ENCODE assay signal across 13 cellular contexts in genomic region chr7:131039355-131039762, GRCh38.
A peak's percentile ranks its signal among the peaks of the same experiment; 100 is the strongest.
DNase-seq lines count a peak whose midpoint lies in the region; ATAC-seq, FAIRE-seq and TF ChIP-seq lines count a peak whose summit lies in the region.
"Had no signal": no experiment of that assay in that cellular context is flagged by ENCODE, and none has a peak within 500 bp of the region (broad histone marks: within the 10 kb centered on the region; RNA-seq: fewer than 3 reads in every experiment).

No MANE protein-coding gene starts in this region.

- peak overlapping the region; percentile 67 for H3K4me2 ChIP-seq in GM12878 (ENCODE audit: control insufficient read depth, insufficient read depth)

- POLR2A ChIA-PET in GM12878 (lab: Charles Lee) = interaction anchor here (0.6 to 1.5 kb wide), 3 partner anchors 19 to 81 kb away, joined by 3 to 5 read pairs (median 3); no protein-coding TSS in a partner anchor
- POLR2A ChIA-PET in CD8-positive, alpha-beta memory T cell (lab: Charles Lee) = no interaction called here

- peaks cover 39% of the 10 kb centered on the region for H3K79me2 ChIP-seq in GM12878 (ENCODE audit: control insufficient read depth, insufficient read depth, low read length)

- H3K27ac ChIP-seq in GM12878 (ENCODE audit: control insufficient read depth, insufficient read depth) = peak overlapping the region; percentile 72
- peak overlapping the region; percentile 35 to 40 for H3K27ac ChIP-seq in left lung
- H3K27ac ChIP-seq in upper lobe of right lung = peak overlapping the region; percentile 52
- no peak overlapping the region for H3K27ac ChIP-seq in CD8-positive, alpha-beta memory T cell (ENCODE audit: low read depth, low read length)

- H2AFZ ChIP-seq in GM12878 (ENCODE audit: control insufficient read depth, low read depth, low read length) = no peak overlapping the region; the same call in 1 of the 2 replicates

- CTCF ChIA-PET in GM12878 (lab: Yijun Ruan, JAX) = interaction anchor here (0.7 to 6.4 kb wide), 43 partner anchors 9 to 440 kb away, joined by 3 to 166 read pairs (median 8); no protein-coding TSS in a partner anchor
- CTCF ChIA-PET in CD8-positive, alpha-beta memory T cell (lab: Charles Lee) = interaction anchor here (0.9 to 3.7 kb wide), 12 partner anchors 12 to 262 kb away, joined by 3 to 35 read pairs (median 5); no protein-coding TSS in a partner anchor

- H3K4me3 ChIP-seq in GM12878 (no peak overlapping the region), left lung (no peak overlapping the region), upper lobe of right lung (no peak overlapping the region)
- no peak overlapping the region for H3K4me3 ChIP-seq in CD8-positive, alpha-beta memory T cell (ENCODE audit: low read length)

- RAD21 ChIA-PET in GM12878 (lab: Charles Lee; ENCODE audit: unreplicated experiment) = interaction anchor here (0.8 to 3.4 kb wide), 38 partner anchors 10 to 465 kb away, joined by 3 to 80 read pairs (median 5); no protein-coding TSS in a partner anchor

- H3K27me3 Mint-ChIP-seq in endothelial cell (ENCODE audit: unreplicated experiment) = no peaks in the 10 kb centered on the region
- peaks cover 0 to 1% of the 10 kb centered on the region in 2 donors for H3K27me3 Mint-ChIP-seq in CD8-positive, alpha-beta memory T cell
- H3K27me3 Mint-ChIP-seq: B cell had no signal

- H3K9me3 Mint-ChIP-seq in endothelial cell (ENCODE audit: unreplicated experiment) = no peaks in the 10 kb centered on the region
- H3K9me3 Mint-ChIP-seq in CD8-positive, alpha-beta memory T cell = no peaks in the 10 kb centered on the region

- no peaks in the 10 kb centered on the region for H3K36me3 Mint-ChIP-seq in endothelial cell (ENCODE audit: low read depth, unreplicated experiment)
- H3K36me3 Mint-ChIP-seq in CD8-positive, alpha-beta memory T cell = peaks cover 0 to 51% (median 6%) of the 10 kb centered on the region in 3 donors

- no peak for TF ChIP-seq RAD21 in GM12878 (IDR thresholded peaks at IDR 0.05; ENCODE audit: insufficient read depth, low read depth, low read length)

- no peak for FAIRE-seq in GM12878 (lab: Jason Lieb, UNC)

- no peaks in the 10 kb centered on the region for H4K20me1 ChIP-seq in GM12878 (ENCODE audit: control insufficient read depth, insufficient read depth)

- no peak for TF ChIP-seq CTCF in GM12878 (IDR thresholded peaks at IDR 0.05 in 2 of 3, conservative IDR thresholded peaks at IDR 0.05 in 1 of 3; ENCODE audit: control insufficient read depth in 2 of 3, extremely low read depth in 1 of 3, insufficient read depth in 1 of 3, low read depth in 3 of 3, low read length in 3 of 3)
- no peak for TF ChIP-seq CTCF in left lung (IDR thresholded peaks at IDR 0.05)
- no peak for TF ChIP-seq CTCF in upper lobe of right lung (IDR thresholded peaks at IDR 0.05)
- no peak for TF ChIP-seq CTCF in endothelial cell (IDR thresholded peaks at IDR 0.05; ENCODE audit: unreplicated experiment)

- DNase-seq in left ventricle myocardium superior = no peak
- no peak for DNase-seq in left cardiac atrium
- no peak for DNase-seq in GM12878 (ENCODE audit: low read depth, low spot score)
- DNase-seq in left lung = no peak
- DNase-seq in upper lobe of right lung = no peak
- no peak for DNase-seq in endothelial cell (ENCODE audit: low spot score)
- DNase-seq in CD8-positive, alpha-beta memory T cell = no peak
- DNase-seq: effector CD8-positive, alpha-beta T cell; KG1; NCI-H2171 treated with DMSO at 0.1 percent for 48 hours; stimulated activated naive CD4-positive, alpha-beta T cell had no signal

- H3K27me3 ChIP-seq in GM12878 (replicated peaks in 1 of 2; ENCODE audit: control insufficient read depth in 2 of 2, insufficient read depth in 2 of 2, low read length in 1 of 2) = no peaks in the 10 kb centered on the region
- no peaks in the 10 kb centered on the region for H3K27me3 ChIP-seq in left lung
- no peaks in the 10 kb centered on the region for H3K27me3 ChIP-seq in upper lobe of right lung
- H3K27me3 ChIP-seq in CD8-positive, alpha-beta memory T cell (ENCODE audit: insufficient read depth, low read length, poor library complexity, severe bottlenecking) = no peaks in the 10 kb centered on the region

- SMC1A ChIA-PET in GM12878 (lab: Charles Lee; ENCODE audit: uncharacterized antibody, unreplicated experiment) = interaction anchor here (0.7 to 6.8 kb wide), 38 partner anchors 9 to 199 kb away, joined by 3 to 111 read pairs (median 8); no protein-coding TSS in a partner anchor

- H3K9me3 ChIP-seq in GM12878 (replicated peaks; ENCODE audit: control insufficient read depth, insufficient read depth, low read length) (no peaks in the 10 kb centered on the region), left lung (no peaks in the 10 kb centered on the region), upper lobe of right lung (no peaks in the 10 kb centered on the region)
- no peaks in the 10 kb centered on the region for H3K9me3 ChIP-seq in CD8-positive, alpha-beta memory T cell (ENCODE audit: low read length)

- intact Hi-C loops in left ventricle myocardium superior (cut with micrococcal nuclease) (loop anchor here (10.0 kb wide), 1 partner anchor 145 kb away; no protein-coding TSS in a partner anchor), left cardiac atrium (cut with DNase I) (loop anchor here (10.0 kb wide), 2 partner anchors 55 to 145 kb away; no protein-coding TSS in a partner anchor), GM12878 (cut with micrococcal nuclease; ENCODE audit: unreplicated experiment) (loop anchor here (2.0 kb wide), 2 partner anchors 31 to 79 kb away; no protein-coding TSS in a partner anchor), left lung (cut with DNase I) (no loop called here), upper lobe of right lung (cut with DNase I) (no loop called here)

- no peak for TF ChIP-seq POLR2A in GM12878 (IDR thresholded peaks at IDR 0.05; ENCODE audit: low read depth, low read length)

- in situ Hi-C loops in GM12878 (cut with MboI) = no loop called here

- TF ChIP-seq EP300 in GM12878 (IDR thresholded peaks at IDR 0.05; ENCODE audit: borderline replicate concordance in 1 of 2, control insufficient read depth in 1 of 2, low read depth in 2 of 2, low read length in 2 of 2) = 0 out of 4 replicates have a peak, but pooled peaks of 1 of the 2 experiments have one; percentile 26

- H3K4me3 Mint-ChIP-seq in endothelial cell (ENCODE audit: unreplicated experiment) = no peak overlapping the region
- no peak overlapping the region for H3K4me3 Mint-ChIP-seq in CD8-positive, alpha-beta memory T cell
- H3K4me3 Mint-ChIP-seq: B cell had no signal

- WGBS in GM12878 (ENCODE audit: insufficient coverage, insufficient replicate concordance, low lambda C conversion rate, missing lambda C conversion rate) = 2% methylated on average over 2 of the region's 2 CpGs

- ATAC-seq in left ventricle myocardium superior (peak; percentile 17), left cardiac atrium (no peak), GM12878 (peak; percentile 59), left lung (no peak), upper lobe of right lung (no peak), GM19397 (IDR thresholded peaks at IDR 0.05; ENCODE audit: unreplicated experiment) (no peak)

- H3K4me1 Mint-ChIP-seq in endothelial cell (ENCODE audit: unreplicated experiment) = peaks cover 2% of the 10 kb centered on the region
- H3K4me1 Mint-ChIP-seq in CD8-positive, alpha-beta memory T cell = peaks cover 67 to 79% (median 75%) of the 10 kb centered on the region in 3 donors

- H3K36me3 ChIP-seq in GM12878 (ENCODE audit: control insufficient read depth in 2 of 2, insufficient read depth in 2 of 2, low read length in 1 of 2) (no peaks in the 10 kb centered on the region; a peak in 1 of 4 replicates), left lung (no peaks in the 10 kb centered on the region), upper lobe of right lung (no peaks in the 10 kb centered on the region)
- no peaks in the 10 kb centered on the region for H3K36me3 ChIP-seq in CD8-positive, alpha-beta memory T cell (ENCODE audit: insufficient read depth, low read length)

- no TSS peak for BruUV-seq in GM12878 (replicated peaks; lab: Mats Ljungman, UMichigan)

- no peak overlapping the region for H3K27ac Mint-ChIP-seq in endothelial cell (ENCODE audit: unreplicated experiment)
- H3K27ac Mint-ChIP-seq in CD8-positive, alpha-beta memory T cell = peak overlapping the region in 1 of 8 donors; percentile 62

- H3K4me1 ChIP-seq in GM12878 (ENCODE audit: control insufficient read depth, insufficient read depth, low read length) (peaks cover 34% of the 10 kb centered on the region), left lung (peaks cover 21 to 51% of the 10 kb centered on the region in 2 donors), upper lobe of right lung (peaks cover 30% of the 10 kb centered on the region)
- H3K4me1 ChIP-seq in CD8-positive, alpha-beta memory T cell (ENCODE audit: insufficient read depth, low read length) = peaks cover 40% of the 10 kb centered on the region

- no peak overlapping the region for H3K9ac ChIP-seq in GM12878 (ENCODE audit: control insufficient read depth, insufficient read depth, low read length)

TF ChIP-seq in GM12878, 131 proteins besides CTCF, POLR2A, EP300 and RAD21 (continues in another document):
- TF ChIP-seq NR2C1 (IDR thresholded peaks at IDR 0.05) (no peak), E2F8 (IDR thresholded peaks at IDR 0.05; ENCODE audit: low read depth, partially characterized antibody) (no peak), IKZF1 (conservative IDR thresholded peaks at IDR 0.05) (no peak)

Comparison
In these comparisons a context has a peak if more than half of its experiments do, and no peak if none do; other contexts are left out.
1. ATAC-seq: peak in left ventricle myocardium superior (single experiment) and GM12878 (single experiment); none in left cardiac atrium (0 of 2), left lung (single experiment), upper lobe of right lung (single experiment) and GM19397 (single experiment).
2. intact Hi-C loops: an anchor here in left ventricle myocardium superior (10.0 kb wide), left cardiac atrium (10.0 kb wide) and GM12878 (2.0 kb wide); none called in left lung and upper lobe of right lung.